8 cellular contexts compared by ENCODE assay signal in the genomic region with DNA sequence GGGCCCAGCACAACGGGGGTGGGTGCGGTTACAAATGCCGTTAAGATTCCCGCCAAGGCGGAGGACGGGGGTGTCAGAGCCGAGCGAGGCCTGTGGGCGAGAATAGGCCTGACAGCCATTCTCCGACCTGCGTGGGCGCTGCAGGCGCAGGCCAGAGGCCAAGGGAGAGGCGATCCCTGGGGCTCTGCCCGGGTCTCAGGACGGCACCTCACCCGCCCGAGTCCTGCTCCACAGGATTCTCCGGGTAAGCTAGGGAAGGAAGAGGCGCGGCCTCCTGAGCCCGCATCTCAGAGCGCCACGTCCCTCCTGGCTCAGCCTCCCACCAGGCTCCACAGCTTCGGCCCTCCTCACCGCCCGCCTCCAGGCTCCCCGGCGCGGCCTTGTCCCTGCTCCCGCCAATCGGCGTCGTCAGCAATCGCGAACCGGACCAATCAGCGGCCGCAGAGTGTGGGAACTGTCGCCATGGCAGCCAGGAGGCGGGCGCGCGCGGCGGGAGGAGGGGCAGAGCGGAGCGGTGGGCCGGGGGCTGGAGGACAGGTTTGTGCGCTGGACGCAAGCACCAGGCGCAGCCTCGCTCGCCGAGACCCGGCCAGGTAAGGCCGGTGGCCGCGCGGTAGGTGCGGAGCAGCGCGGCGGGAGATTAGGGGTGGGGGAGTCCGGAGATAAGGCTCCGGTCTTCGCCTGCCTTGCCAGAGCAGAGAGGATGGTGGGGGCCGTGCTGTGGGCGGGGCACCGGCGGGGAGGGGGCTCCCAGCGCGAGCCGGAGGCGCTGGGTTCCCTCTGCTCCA. TPM values are rescaled to one million over a fixed set of nuclear protein-coding genes. Genes with fewer than 3 reads are reported as not detected.
DNase-seq lines count a peak whose midpoint lies in the region; ATAC-seq lines count a peak whose summit lies in the region.

A gene (plus strand): TSS at position 504 of the 788 bp plus-strand sequence. CDS start 18,585 bp downstream, outside the sequence.

- peak within 1 kb of the TSS; percentile 74 for H3K27ac ChIP-seq in temporal lobe (ENCODE audit: low read depth, low read length)

- H3K36me3 Mint-ChIP-seq in activated naive CD4-positive, alpha-beta T cell treated with anti-CD3 and anti-CD28 coated beads, Interleukin-2, amount 50 U/mL, for 72 hours = peaks cover 0 to 6% of the 10 kb centered on the region in 2 donors

- ATAC-seq in HG02610 (IDR thresholded peaks at IDR 0.05; ENCODE audit: unreplicated experiment) = peak; percentile 99
- peak; percentile 90 to 94 for ATAC-seq in activated naive CD4-positive, alpha-beta T cell treated with anti-CD3 and anti-CD28 coated beads, Interleukin-2, amount 50 U/mL, for 72 hours

- peak; percentile 97 for DNase-seq in NCI-H1092 treated with DMSO at 0.1 percent for 48 hours (lab: John Stamatoyannopoulos, UW)
- DNase-seq in SKM-1 (lab: John Stamatoyannopoulos, UW; ENCODE audit: unreplicated experiment) = peak; percentile 91
- DNase-seq in activated naive CD4-positive, alpha-beta T cell treated with anti-CD3 and anti-CD28 coated beads, Interleukin-2, amount 50 U/mL, for 72 hours (ENCODE audit: low spot score in 2 of 2) = peak; percentile 95 to 96
- peak; percentile 51 for DNase-seq in glomerular endothelial cell (ENCODE audit: extremely low read depth, low read depth, low spot score)
- DNase-seq in occipital lobe (lab: John Stamatoyannopoulos, UW) = peak; percentile 97

- H3K27ac Mint-ChIP-seq in activated naive CD4-positive, alpha-beta T cell treated with anti-CD3 and anti-CD28 coated beads, Interleukin-2, amount 50 U/mL, for 72 hours = peak within 1 kb of the TSS; percentile 87 to 98

- H3K9me3 Mint-ChIP-seq in activated naive CD4-positive, alpha-beta T cell treated with anti-CD3 and anti-CD28 coated beads, Interleukin-2, amount 50 U/mL, for 72 hours = no peaks in the 10 kb centered on the region

- peak within 1 kb of the TSS; percentile 69 for H3K4me3 ChIP-seq in GM08714 (ENCODE audit: low read length)

RNA-seq across cellular contexts. Expression of the gene that starts here (rescaled TPM):
- 100 to 1,000 TPM in 1 of 2 donors, 10 to 100 TPM in 1; 49.4 to 122 TPM for total RNA-seq in activated naive CD4-positive, alpha-beta T cell treated with anti-CD3 and anti-CD28 coated beads, Interleukin-2, amount 50 U/mL, for 72 hours
- 59.2 and 61.7 TPM in 2 replicates for total RNA-seq in glomerular endothelial cell
- total RNA-seq in occipital lobe = 69.7 TPM
- 54.3 TPM for total RNA-seq in temporal lobe

Comparison
In these comparisons a context has a peak if more than half of its experiments do, and no peak if none do; other contexts are left out.
1. Peak in every context shown above with its lines: DNase-seq, ATAC-seq, H3K4me3 ChIP-seq and H3K27ac ChIP-seq.